Comparison of ENCODE assay signal across 8 cellular contexts in genomic region chr15:75455982-75456531, GRCh38. TPM values are rescaled to one million over a fixed set of nuclear protein-coding genes. Genes with fewer than 3 reads are reported as not detected.
DNase-seq lines count a peak whose midpoint lies in the region; ATAC-seq and TF ChIP-seq lines count a peak whose summit lies in the region.

No MANE protein-coding gene starts in this region.

- peak overlapping the region; percentile 32 for H3K23ac ChIP-seq in mesendoderm (ENCODE audit: low read length)

- H3K27ac ChIP-seq in mesendoderm (ENCODE audit: low read depth, low read length): peak overlapping the region; percentile 61

- peaks cover 31% of the 10 kb centered on the region for H3K4me1 Mint-ChIP-seq in chondrocyte (ENCODE audit: low read depth)

- H2BK120ac ChIP-seq in mesendoderm (ENCODE audit: low read depth, low read length): no peak overlapping the region

- H3K79me2 ChIP-seq in mesendoderm (ENCODE audit: control insufficient read depth, insufficient read depth, low read length): peaks cover 6% of the 10 kb centered on the region

- H3K27me3 ChIP-seq in mesendoderm (ENCODE audit: insufficient read depth, low read length, poor library complexity): no peaks in the 10 kb centered on the region

- H3K18ac ChIP-seq in mesendoderm (ENCODE audit: low read length): peak overlapping the region; percentile 91

- peak overlapping the region; percentile 99 for H3K4me2 ChIP-seq in mesendoderm (ENCODE audit: low read length)

- peak overlapping the region; percentile 96 for H3K27ac Mint-ChIP-seq in chondrocyte (ENCODE audit: unreplicated experiment)

- H3K4me3 Mint-ChIP-seq in chondrocyte (ENCODE audit: unreplicated experiment): peak overlapping the region; percentile 77

- no peak overlapping the region for H2BK15ac ChIP-seq in mesendoderm (replicated peaks; ENCODE audit: low read depth)

- no peak for TF ChIP-seq RAD21 in Ishikawa (IDR thresholded peaks at IDR 0.05; ENCODE audit: low read depth)

- no peaks in the 10 kb centered on the region for H3K36me3 ChIP-seq in mesendoderm (ENCODE audit: control insufficient read depth, insufficient read depth, low read length)

- TF ChIP-seq CTCF in chondrocyte (IDR thresholded peaks at IDR 0.05): peak; percentile 2

- H3K4ac ChIP-seq in mesendoderm (ENCODE audit: low read depth, low read length): no peak overlapping the region

- peaks cover 5% of the 10 kb centered on the region for H3K79me1 ChIP-seq in mesendoderm (ENCODE audit: low read length)

- DNase-seq in EH (ENCODE audit: low read depth) (peak; percentile 77), T-helper 22 cell (ENCODE audit: low read depth) (peak; percentile 40), chondrocyte (ENCODE audit: low spot score) (no peak), mesendoderm (peak; percentile 75), KG1 (lab: John Stamatoyannopoulos, UW) (no peak)
- peak in 4 of 6 experiments; percentile 22 to 75 (median 58) for DNase-seq in stimulated activated naive CD4-positive, alpha-beta T cell (lab: John Stamatoyannopoulos, UW)

- peak overlapping the region; percentile 89 for H3K9ac ChIP-seq in mesendoderm (ENCODE audit: low read length)

- no peak overlapping the region for H4K5ac ChIP-seq in mesendoderm (ENCODE audit: low read length)

- H4K8ac ChIP-seq in mesendoderm (ENCODE audit: low read depth, low read length): no peak overlapping the region

- peak overlapping the region; percentile 76 for H2BK5ac ChIP-seq in mesendoderm (ENCODE audit: low read length)

- H3K36me3 Mint-ChIP-seq in chondrocyte (ENCODE audit: low read depth): no peaks in the 10 kb centered on the region

- H2AK5ac ChIP-seq in mesendoderm (ENCODE audit: low read length): no peak overlapping the region

- ATAC-seq in GM18498 (IDR thresholded peaks at IDR 0.05; ENCODE audit: unreplicated experiment): no peak

- H3K27me3 Mint-ChIP-seq in chondrocyte (ENCODE audit: low read depth): no peaks in the 10 kb centered on the region

- WGBS in mesendoderm (ENCODE audit: extremely low coverage, insufficient coverage, low lambda C conversion rate): no CpG with 5 or more reads among the region's 24 CpGs

- H3K56ac ChIP-seq in mesendoderm (ENCODE audit: low read length): peak overlapping the region; percentile 95

- peak overlapping the region; percentile 86 for H3K4me3 ChIP-seq in mesendoderm (ENCODE audit: low read length)

- H3K9me3 Mint-ChIP-seq in chondrocyte (ENCODE audit: low read depth): no peaks in the 10 kb centered on the region

- no peaks in the 10 kb centered on the region for H3K4me1 ChIP-seq in mesendoderm (ENCODE audit: control insufficient read depth, low read depth, low read length)

- TF ChIP-seq EP300 in Ishikawa (IDR thresholded peaks at IDR 0.05; ENCODE audit: borderline replicate concordance): no peak

TF ChIP-seq in Ishikawa, 13 proteins besides CTCF, POLR2A, EP300 and RAD21:
- no peak for TF ChIP-seq YY1 (IDR thresholded peaks at IDR 0.05; ENCODE audit: low read depth)
- peak; percentile 41; the same call in 1 of the 2 replicates for TF ChIP-seq EGR1 (IDR thresholded peaks at IDR 0.05)
- TF ChIP-seq CEBPB (IDR thresholded peaks at IDR 0.05): no peak
- TF ChIP-seq MAX (IDR thresholded peaks at IDR 0.05): peak; percentile 56
- no peak for TF ChIP-seq FOXM1 (IDR thresholded peaks at IDR 0.05; ENCODE audit: borderline replicate concordance, low read depth)
- TF ChIP-seq CREB1 (IDR thresholded peaks at IDR 0.05; ENCODE audit: low read depth): no peak
- 0 out of 2 replicates have a peak, but pooled peaks have one; percentile 30 for TF ChIP-seq TCF12 (IDR thresholded peaks at IDR 0.05; ENCODE audit: low read depth)
- TF ChIP-seq ZBTB7A (IDR thresholded peaks at IDR 0.05; ENCODE audit: low read depth): no peak
- TF ChIP-seq TEAD4 (IDR thresholded peaks at IDR 0.05): peak; percentile 25; the same call in 1 of the 2 replicates
- no peak for TF ChIP-seq TAF1 (IDR thresholded peaks at IDR 0.05; ENCODE audit: low read depth)
- TF ChIP-seq NFIC (IDR thresholded peaks at IDR 0.05): no peak
- TF ChIP-seq, protein P1, sequence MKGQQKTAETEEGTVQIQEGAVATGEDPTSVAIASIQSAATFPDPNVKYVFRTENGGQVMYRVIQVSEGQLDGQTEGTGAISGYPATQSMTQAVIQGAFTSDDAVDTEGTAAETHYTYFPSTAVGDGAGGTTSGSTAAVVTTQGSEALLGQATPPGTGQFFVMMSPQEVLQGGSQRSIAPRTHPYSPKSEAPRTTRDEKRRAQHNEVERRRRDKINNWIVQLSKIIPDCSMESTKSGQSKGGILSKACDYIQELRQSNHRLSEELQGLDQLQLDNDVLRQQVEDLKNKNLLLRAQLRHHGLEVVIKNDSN (IDR thresholded peaks at IDR 0.05): no peak
- no peak for TF ChIP-seq REST (IDR thresholded peaks at IDR 0.05; ENCODE audit: low read depth)

RNA-seq across cellular contexts. Expression of gene SIN3A, which starts 4.6 kb away (rescaled TPM):
- total RNA-seq in chondrocyte: 39.3 to 50.9 TPM (median 44.9 TPM) in 3 replicates
- 34.8 TPM for polyA plus RNA-seq in mesendoderm (2013, experiment 1 of 2)
- 35.3 TPM for polyA plus RNA-seq in mesendoderm (2013, experiment 2 of 2)

Comparison
In these comparisons a context has a peak if more than half of its experiments do, and no peak if none do; other contexts are left out.
1. DNase-seq: peak in EH (single experiment), T-helper 22 cell (single experiment), mesendoderm (single experiment) and stimulated activated naive CD4-positive, alpha-beta T cell (4 of 6); none in chondrocyte (single experiment) and KG1 (single experiment).